ENCODE assay signal across 18 cellular contexts in genomic region chr19:13882841-13883240, GRCh38. TPM values are rescaled to one million over a fixed set of nuclear protein-coding genes. Genes with fewer than 3 reads are reported as not detected.
DNase-seq lines count a peak whose midpoint lies in the region; ATAC-seq, FAIRE-seq and TF ChIP-seq lines count a peak whose summit lies in the region.
"Had no signal": no experiment of that assay in that cellular context is flagged by ENCODE, and none has a peak within 500 bp of the region (broad histone marks: within the 10 kb centered on the region; RNA-seq: fewer than 3 reads in every experiment).

No MANE protein-coding gene starts in this region.

- no peaks in the 10 kb centered on the region; a peak in 1 of 22 replicates for H4K20me1 ChIP-seq in BLaER1 treated with 17β-estradiol and CSF1 and Interleukin-3, amounts not matched to agents 10 nM and 100 nM
- H4K20me1 ChIP-seq in DND-41 (ENCODE audit: insufficient read depth, low read length) = no peaks in the 10 kb centered on the region
- H4K20me1 ChIP-seq in GM12878 (ENCODE audit: control insufficient read depth, insufficient read depth) = no peaks in the 10 kb centered on the region

- no peak overlapping the region for H3K14ac ChIP-seq in neuronal stem cell (ENCODE audit: low read length)

- in situ Hi-C loops in GM12878 (cut with MboI) = loop anchor here (5.0 to 25.0 kb wide), 2 partner anchors 189 to 454 kb away; partner anchors contain the start of gene MISP3

- no peaks in the 10 kb centered on the region for H3K79me2 ChIP-seq in DND-41 (ENCODE audit: insufficient read depth, low read length)
- no peaks in the 10 kb centered on the region for H3K79me2 ChIP-seq in GM12878 (ENCODE audit: control insufficient read depth, insufficient read depth, low read length)

- FAIRE-seq in GM12878 (lab: Jason Lieb, UNC) = no peak

- WGBS in GM12878 (ENCODE audit: insufficient coverage, insufficient replicate concordance, low lambda C conversion rate, missing lambda C conversion rate) = 50% methylated on average over 12 of the region's 12 CpGs
- no CpG with 5 or more reads among the region's 12 CpGs for WGBS in neuronal stem cell (ENCODE audit: extremely low coverage in 2 of 2, insufficient read length in 2 of 2, insufficient replicate concordance in 1 of 2), 2 donors

- H4K91ac ChIP-seq in neuronal stem cell (ENCODE audit: low read depth, low read length, poor library complexity) = no peak overlapping the region

- no peak for TF ChIP-seq POLR2A in GM12878 (IDR thresholded peaks at IDR 0.05; ENCODE audit: low read depth, low read length)

- peak overlapping the region in 7 of 11 experiments; percentile 4 to 78 (median 71); a peak in 4 of 22 replicates for H3K9ac ChIP-seq in BLaER1 treated with 17β-estradiol and CSF1 and Interleukin-3, amounts not matched to agents 10 nM and 100 nM
- H3K9ac ChIP-seq in DND-41 (ENCODE audit: low read depth, low read length) (peak overlapping the region; percentile 53), GM12878 (ENCODE audit: control insufficient read depth, insufficient read depth, low read length) (no peak overlapping the region), neuronal stem cell (ENCODE audit: low read depth, low read length, poor library complexity) (no peak overlapping the region)

- peak overlapping the region; percentile 77 for H2BK15ac ChIP-seq in neuronal stem cell (ENCODE audit: low read length)

- no peaks in the 10 kb centered on the region for H3K27me3 ChIP-seq in BLaER1 treated with 17β-estradiol and CSF1 and Interleukin-3, amounts not matched to agents 10 nM and 100 nM
- no peaks in the 10 kb centered on the region for H3K27me3 ChIP-seq in DND-41 (ENCODE audit: insufficient read depth, low read length, poor library complexity)
- H3K27me3 ChIP-seq in GM12878 (replicated peaks in 1 of 2; ENCODE audit: control insufficient read depth in 2 of 2, insufficient read depth in 2 of 2, low read length in 1 of 2) = no peaks in the 10 kb centered on the region
- no peaks in the 10 kb centered on the region for H3K27me3 ChIP-seq in neuronal stem cell (ENCODE audit: control insufficient read depth in 3 of 3, insufficient read depth in 3 of 3, low read depth in 1 of 3, low read length in 3 of 3)
- H3K27me3 ChIP-seq: left lung had no signal

- no peaks in the 10 kb centered on the region for H3K36me3 ChIP-seq in BLaER1 treated with 17β-estradiol and CSF1 and Interleukin-3, amounts not matched to agents 10 nM and 100 nM
- H3K36me3 ChIP-seq in DND-41 (ENCODE audit: insufficient read depth, low read length) (peaks cover 7% of the 10 kb centered on the region; the same call in 1 of the 2 replicates), GM12878 (ENCODE audit: control insufficient read depth in 2 of 2, insufficient read depth in 2 of 2, low read length in 1 of 2) (no peaks in the 10 kb centered on the region), neuronal stem cell (replicated peaks in 1 of 2; ENCODE audit: control insufficient read depth in 2 of 2, insufficient read depth in 2 of 2, low read length in 2 of 2) (no peaks in the 10 kb centered on the region)
- H3K36me3 ChIP-seq: left lung, WERI-Rb-1 had no signal

- peak overlapping the region; percentile 40 for H3K4ac ChIP-seq in neuronal stem cell (ENCODE audit: low read length)

- peaks cover 38 to 66% (median 50%) of the 10 kb centered on the region in 10 experiments for H3K4me1 ChIP-seq in BLaER1 treated with 17β-estradiol and CSF1 and Interleukin-3, amounts not matched to agents 10 nM and 100 nM
- peaks cover 55% of the 10 kb centered on the region for H3K4me1 ChIP-seq in DND-41 (ENCODE audit: insufficient read depth, low read length)
- H3K4me1 ChIP-seq in GM12878 (ENCODE audit: control insufficient read depth, insufficient read depth, low read length) = peaks cover 25% of the 10 kb centered on the region
- H3K4me1 ChIP-seq in neuronal stem cell (ENCODE audit: control insufficient read depth in 2 of 2, insufficient read depth in 1 of 2, low read depth in 1 of 2, low read length in 2 of 2) = peaks cover 17 to 23% of the 10 kb centered on the region in 2 donors

- POLR2A ChIA-PET in GM12878 (lab: Charles Lee) = interaction anchor here (1.2 to 2.0 kb wide), 2 partner anchors 148 to 149 kb away, joined by 3 to 15 read pairs; partner anchors contain the start of gene IL27RA

- intact Hi-C loops in GM12878 (cut with micrococcal nuclease; ENCODE audit: unreplicated experiment) (loop anchor here (5.0 kb wide), 2 partner anchors 119 to 286 kb away; no protein-coding TSS in a partner anchor), posterior cingulate gyrus (cut with DNase I) (no loop called here)

- no peaks in the 10 kb centered on the region for H3K9me3 ChIP-seq in BLaER1 treated with 17β-estradiol and CSF1 and Interleukin-3, amounts not matched to agents 10 nM and 100 nM (replicated peaks in 1 of 11)
- H3K9me3 ChIP-seq in DND-41 (ENCODE audit: insufficient read depth, low read length, severe bottlenecking) (no peaks in the 10 kb centered on the region), GM12878 (replicated peaks; ENCODE audit: control insufficient read depth, insufficient read depth, low read length) (no peaks in the 10 kb centered on the region), neuronal stem cell (replicated peaks in 1 of 2; ENCODE audit: control insufficient read depth in 2 of 2, insufficient read depth in 1 of 2, low read depth in 1 of 2, low read length in 2 of 2) (no peaks in the 10 kb centered on the region)
- H3K9me3 ChIP-seq: left lung had no signal

- no peak overlapping the region for H2BK120ac ChIP-seq in neuronal stem cell (ENCODE audit: low read depth, low read length)

- peak overlapping the region in 8 of 11 experiments; percentile 3 to 86 (median 78); a peak in 13 of 22 replicates for H3K27ac ChIP-seq in BLaER1 treated with 17β-estradiol and CSF1 and Interleukin-3, amounts not matched to agents 10 nM and 100 nM
- H3K27ac ChIP-seq in DND-41 (ENCODE audit: low read length) (peak overlapping the region; percentile 99), GM12878 (ENCODE audit: control insufficient read depth, insufficient read depth) (no peak overlapping the region), neuronal stem cell (replicated peaks; ENCODE audit: low read length) (no peak overlapping the region)
- H3K27ac ChIP-seq: WERI-Rb-1 had no signal

- BruUV-seq in GM12878 (replicated peaks; lab: Mats Ljungman, UMichigan) = no TSS peak

- peak overlapping the region; percentile 87 for H3K18ac ChIP-seq in neuronal stem cell (ENCODE audit: low read length)

- H3K4me3 ChIP-seq in BLaER1 treated with 17β-estradiol and CSF1 and Interleukin-3, amounts not matched to agents 10 nM and 100 nM = no peak overlapping the region
- peak overlapping the region in 1 of 2 experiments; percentile 46; a peak in 1 of 4 replicates for H3K4me3 ChIP-seq in DND-41 (ENCODE audit: low read depth in 1 of 2, low read length in 2 of 2)
- H3K4me3 ChIP-seq in GM12878 = no peak overlapping the region
- no peak overlapping the region for H3K4me3 ChIP-seq in neuronal stem cell (ENCODE audit: low read length in 2 of 2)
- H3K4me3 ChIP-seq: left lung had no signal

- no peak for TF ChIP-seq CTCF in DND-41 (IDR thresholded peaks at IDR 0.05; ENCODE audit: borderline replicate concordance, extremely low read depth, low read length, poor library complexity, severe bottlenecking)
- no peak for TF ChIP-seq CTCF in GM12878 (IDR thresholded peaks at IDR 0.05 in 2 of 3, conservative IDR thresholded peaks at IDR 0.05 in 1 of 3; ENCODE audit: control insufficient read depth in 2 of 3, extremely low read depth in 1 of 3, insufficient read depth in 1 of 3, low read depth in 3 of 3, low read length in 3 of 3)

- peak overlapping the region; percentile 66 for H3K23ac ChIP-seq in neuronal stem cell (ENCODE audit: low read depth, low read length, poor library complexity)

- H2BK5ac ChIP-seq in neuronal stem cell (ENCODE audit: low read length) = no peak overlapping the region

- H4K8ac ChIP-seq in neuronal stem cell (ENCODE audit: low read depth, low read length) = peak overlapping the region; percentile 93

- H2AFZ ChIP-seq in DND-41 (ENCODE audit: low read depth, low read length) (no peak overlapping the region), GM12878 (ENCODE audit: control insufficient read depth, low read depth, low read length) (no peak overlapping the region), neuronal stem cell (ENCODE audit: low read length) (peak overlapping the region; percentile 24)

- H2BK12ac ChIP-seq in neuronal stem cell (ENCODE audit: low read length) = peak overlapping the region; percentile 80

- CTCF ChIA-PET in GM12878 (lab: Yijun Ruan, JAX) = interaction anchor here (0.6 to 8.1 kb wide), 11 partner anchors 17 to 253 kb away, joined by 3 to 152 read pairs (median 27); partner anchors contain the start of genes ASF1B, IL27RA and MISP3

- H3K4me2 ChIP-seq in BLaER1 treated with 17β-estradiol and CSF1 and Interleukin-3, amounts not matched to agents 10 nM and 100 nM = peak overlapping the region; percentile 81 to 97 (median 89)
- H3K4me2 ChIP-seq in DND-41 (ENCODE audit: insufficient read depth, low read length) = peak overlapping the region; percentile 76
- no peak overlapping the region for H3K4me2 ChIP-seq in GM12878 (ENCODE audit: control insufficient read depth, insufficient read depth)
- H3K4me2 ChIP-seq in neuronal stem cell (ENCODE audit: insufficient read depth, low read length, poor library complexity, severe bottlenecking) = no peak overlapping the region

- TF ChIP-seq RAD21 in GM12878 (IDR thresholded peaks at IDR 0.05; ENCODE audit: insufficient read depth, low read depth, low read length) = no peak

- no peak for TF ChIP-seq EP300 in GM12878 (IDR thresholded peaks at IDR 0.05; ENCODE audit: borderline replicate concordance in 1 of 2, control insufficient read depth in 1 of 2, low read depth in 2 of 2, low read length in 2 of 2)

- no peaks in the 10 kb centered on the region for H3K79me1 ChIP-seq in neuronal stem cell (ENCODE audit: low read depth, low read length)

- SMC1A ChIA-PET in GM12878 (lab: Charles Lee; ENCODE audit: uncharacterized antibody, unreplicated experiment) = interaction anchor here (0.9 to 6.5 kb wide), 7 partner anchors 20 to 254 kb away, joined by 3 to 47 read pairs (median 5); partner anchors contain the start of genes ASF1B, IL27RA and MISP3

- RAD21 ChIA-PET in GM12878 (lab: Charles Lee; ENCODE audit: unreplicated experiment) = interaction anchor here (1.2 to 4.5 kb wide), 10 partner anchors 20 to 254 kb away, joined by 3 to 40 read pairs (median 12); partner anchors contain the start of genes ASF1B, IL27RA and MISP3

- ATAC-seq in DND-41 (ENCODE audit: insufficient read depth, low read depth) (no peak), GM12878 (no peak), GM18909 (IDR thresholded peaks at IDR 0.05; ENCODE audit: poor library complexity, unreplicated experiment) (no peak)
- ATAC-seq: left lung, right cardiac atrium had no signal

- H2AK5ac ChIP-seq in neuronal stem cell (ENCODE audit: low read depth, low read length) = peak overlapping the region; percentile 10

- DNase-seq in DND-41 (peak; percentile 44), GM12878 (ENCODE audit: low read depth, low spot score) (no peak), neuronal stem cell (ENCODE audit: low spot score) (no peak), posterior cingulate gyrus (no peak), putamen (ENCODE audit: low spot score) (no peak)
- DNase-seq: glutamatergic neuron; HCEC 1CT; left lung; NCI-H1417 treated with DMSO at 0.1 percent for 48 hours; occipital lobe; right cardiac atrium; SHP77; stimulated activated CD4-positive, alpha-beta T cell treated with anti-CD3 and anti-CD28 coated beads, Interleukin-15, amount 100 ng/mL, for 24 hours; WERI-Rb-1 had no signal

RNA-seq across cellular contexts. Expression of gene NANOS3, which starts 5.9 kb away (rescaled TPM):
- total RNA-seq in GM12878 (2013; cell fraction: nucleolus; rRNA removed) = 3.9 and 5.7 TPM in 2 replicates
- total RNA-seq in GM12878 (2014; rRNA removed) = 0.54 and 1.5 TPM in 2 replicates
- 1.5 and 1.6 TPM in 2 replicates for total RNA-seq in GM12878 (2014; rRNA removed; fragmentation: Illumina TruSeq; extraction: Trizol)
- total RNA-seq in GM12878 (2021) = 1.5 and 1.7 TPM in 2 replicates
- polyA plus RNA-seq in GM12878 (2011; ENCODE audit: low read depth) = not detected
- 0.24 and 0.69 TPM in 2 replicates for polyA plus RNA-seq in GM12878 (2011; rRNA removed)
- 1.4 and 1.5 TPM in 2 replicates for polyA plus RNA-seq in GM12878 (2011; cell fraction: cytosol; rRNA removed)
- polyA plus RNA-seq in GM12878 (2011; cell fraction: nucleus; rRNA removed) = 2.5 and 2.7 TPM in 2 replicates
- polyA plus RNA-seq in GM12878 (2012) = 0.94 and 1.0 TPM in 2 replicates
- polyA plus RNA-seq in GM12878 (2014; fragmentation: Illumina TruSeq; extraction: Trizol) = 1.00 TPM in 1 of 2 replicates, not detected in the other
- under 1 TPM; 0.31 to 0.80 TPM for polyA plus RNA-seq in GM12878 (2014; fragmentation: Nextera tagmentation; extraction: Ambion mirVana)
- 0.81 and 2.3 TPM in 2 replicates for polyA plus RNA-seq in GM12878 (2014; rRNA removed)
- polyA plus RNA-seq in GM12878 (2016; fragmentation: Nextera tagmentation; extraction: Ambion mirVana) = under 1 TPM; 0.53 to 0.62 TPM
- 0.82 TPM in 1 of 2 replicates, not detected in the other for polyA minus RNA-seq in GM12878 (2011; rRNA and poly(A)+ RNA removed)
- not detected in 2 replicates for polyA minus RNA-seq in GM12878 (2011; cell fraction: cytosol; rRNA and poly(A)+ RNA removed)
- 1.6 TPM in 1 of 2 replicates, not detected in the other for polyA minus RNA-seq in GM12878 (2011; cell fraction: nucleus; rRNA and poly(A)+ RNA removed)
- 0.08 TPM for polyA plus RNA-seq in neuronal stem cell (2013, experiment 1 of 2)
- polyA plus RNA-seq in neuronal stem cell (2013, experiment 2 of 2) = not detected
- total RNA-seq: M059J had no signal

RNA-seq across cellular contexts. Expression of gene BRME1, which starts 23.1 kb away (rescaled TPM):
- total RNA-seq in GM12878 (2013; cell fraction: nucleolus; rRNA removed) = 4.1 and 4.8 TPM in 2 replicates
- 0.33 and 1.4 TPM in 2 replicates for total RNA-seq in GM12878 (2014; rRNA removed)
- total RNA-seq in GM12878 (2014; rRNA removed; fragmentation: Illumina TruSeq; extraction: Trizol) = 0.41 and 0.72 TPM in 2 replicates
- total RNA-seq in GM12878 (2021) = 0.72 and 1.9 TPM in 2 replicates
- 0.79 TPM for polyA plus RNA-seq in GM12878 (2011; ENCODE audit: low read depth)
- 1.6 and 2.2 TPM in 2 replicates for polyA plus RNA-seq in GM12878 (2011; rRNA removed)
- polyA plus RNA-seq in GM12878 (2011; cell fraction: cytosol; rRNA removed) = 3.9 and 4.8 TPM in 2 replicates
- polyA plus RNA-seq in GM12878 (2011; cell fraction: nucleus; rRNA removed) = 13.6 and 16.7 TPM in 2 replicates
- 0.43 and 0.52 TPM in 2 replicates for polyA plus RNA-seq in GM12878 (2012)
- 0.47 and 0.67 TPM in 2 replicates for polyA plus RNA-seq in GM12878 (2014; fragmentation: Illumina TruSeq; extraction: Trizol)
- under 1 TPM in 1 of 2 experiments, not detected in 1; 0.07 TPM for polyA plus RNA-seq in GM12878 (2014; fragmentation: Nextera tagmentation; extraction: Ambion mirVana)
- polyA plus RNA-seq in GM12878 (2014; rRNA removed) = 1.0 and 1.9 TPM in 2 replicates
- polyA plus RNA-seq in GM12878 (2016; fragmentation: Nextera tagmentation; extraction: Ambion mirVana) = 1 to 10 TPM in 1 of 2 experiments, under 1 TPM in 1; 0.28 to 1.1 TPM
- polyA minus RNA-seq in GM12878 (2011; rRNA and poly(A)+ RNA removed) = 0.95 and 2.1 TPM in 2 replicates
- polyA minus RNA-seq in GM12878 (2011; cell fraction: cytosol; rRNA and poly(A)+ RNA removed) = 0.80 and 2.9 TPM in 2 replicates
- 1.7 and 5.8 TPM in 2 replicates for polyA minus RNA-seq in GM12878 (2011; cell fraction: nucleus; rRNA and poly(A)+ RNA removed)
- 1.8 TPM for polyA plus RNA-seq in neuronal stem cell (2013, experiment 1 of 2)
- 2.1 TPM for polyA plus RNA-seq in neuronal stem cell (2013, experiment 2 of 2)

RNA-seq across cellular contexts. Expression of gene CC2D1A, which starts 23.2 kb away (rescaled TPM):
- total RNA-seq in GM12878 (2013; cell fraction: nucleolus; rRNA removed) = 27.1 and 32.2 TPM in 2 replicates
- 13.2 and 17.3 TPM in 2 replicates for total RNA-seq in GM12878 (2014; rRNA removed)
- total RNA-seq in GM12878 (2014; rRNA removed; fragmentation: Illumina TruSeq; extraction: Trizol) = 9.0 and 10.2 TPM in 2 replicates
- 32.7 and 36.1 TPM in 2 replicates for total RNA-seq in GM12878 (2021)
- 5.8 TPM for polyA plus RNA-seq in GM12878 (2011; ENCODE audit: low read depth)
- polyA plus RNA-seq in GM12878 (2011; rRNA removed) = 7.4 and 11.9 TPM in 2 replicates
- polyA plus RNA-seq in GM12878 (2011; cell fraction: cytosol; rRNA removed) = 8.9 and 12.7 TPM in 2 replicates
- 55.0 and 65.9 TPM in 2 replicates for polyA plus RNA-seq in GM12878 (2011; cell fraction: nucleus; rRNA removed)
- 16.1 and 18.9 TPM in 2 replicates for polyA plus RNA-seq in GM12878 (2012)
- polyA plus RNA-seq in GM12878 (2014; fragmentation: Illumina TruSeq; extraction: Trizol) = 7.3 and 14.8 TPM in 2 replicates
- polyA plus RNA-seq in GM12878 (2014; fragmentation: Nextera tagmentation; extraction: Ambion mirVana) = 1 to 10 TPM in 1 of 2 experiments, under 1 TPM in 1; 0.13 to 1.0 TPM
- 24.9 and 28.0 TPM in 2 replicates for polyA plus RNA-seq in GM12878 (2014; rRNA removed)
- polyA plus RNA-seq in GM12878 (2016; fragmentation: Nextera tagmentation; extraction: Ambion mirVana) = 10 to 100 TPM; 18.6 to 22.5 TPM
- polyA minus RNA-seq in GM12878 (2011; rRNA and poly(A)+ RNA removed) = 10.2 and 16.0 TPM in 2 replicates
- 7.2 and 8.3 TPM in 2 replicates for polyA minus RNA-seq in GM12878 (2011; cell fraction: cytosol; rRNA and poly(A)+ RNA removed)
- 7.7 and 18.8 TPM in 2 replicates for polyA minus RNA-seq in GM12878 (2011; cell fraction: nucleus; rRNA and poly(A)+ RNA removed)
- polyA plus RNA-seq in neuronal stem cell (2013, experiment 1 of 2) = 19.7 TPM
- polyA plus RNA-seq in neuronal stem cell (2013, experiment 2 of 2) = 18.7 TPM

RNA-seq across cellular contexts. Expression of gene PODNL1, which starts 55.4 kb away (rescaled TPM):
- total RNA-seq in GM12878 (2013; cell fraction: nucleolus; rRNA removed) = not detected in 2 replicates
- not detected in 2 replicates for total RNA-seq in GM12878 (2014; rRNA removed)
- total RNA-seq in GM12878 (2014; rRNA removed; fragmentation: Illumina TruSeq; extraction: Trizol) = not detected in 2 replicates
- total RNA-seq in GM12878 (2021) = not detected in 2 replicates
- polyA plus RNA-seq in GM12878 (2011; ENCODE audit: low read depth) = not detected
- polyA plus RNA-seq in GM12878 (2011; rRNA removed) = 0.04 TPM in 1 of 2 replicates, not detected in the other
- polyA plus RNA-seq in GM12878 (2011; cell fraction: cytosol; rRNA removed) = 0.13 and 0.15 TPM in 2 replicates
- 0.09 TPM in 1 of 2 replicates, not detected in the other for polyA plus RNA-seq in GM12878 (2011; cell fraction: nucleus; rRNA removed)
- 0.28 and 0.37 TPM in 2 replicates for polyA plus RNA-seq in GM12878 (2012)
- not detected in 2 replicates for polyA plus RNA-seq in GM12878 (2014; fragmentation: Illumina TruSeq; extraction: Trizol)
- not detected for polyA plus RNA-seq in GM12878 (2014; fragmentation: Nextera tagmentation; extraction: Ambion mirVana)
- not detected in 2 replicates for polyA plus RNA-seq in GM12878 (2014; rRNA removed)
- under 1 TPM in 1 of 2 experiments, not detected in 1; 0.44 TPM for polyA plus RNA-seq in GM12878 (2016; fragmentation: Nextera tagmentation; extraction: Ambion mirVana)
- polyA minus RNA-seq in GM12878 (2011; rRNA and poly(A)+ RNA removed) = not detected in 2 replicates
- polyA minus RNA-seq in GM12878 (2011; cell fraction: cytosol; rRNA and poly(A)+ RNA removed) = not detected in 2 replicates
- not detected in 2 replicates for polyA minus RNA-seq in GM12878 (2011; cell fraction: nucleus; rRNA and poly(A)+ RNA removed)
- 2.8 TPM for polyA plus RNA-seq in neuronal stem cell (2013, experiment 1 of 2)
- 2.8 TPM for polyA plus RNA-seq in neuronal stem cell (2013, experiment 2 of 2)
- total RNA-seq: occipital lobe, temporal lobe had no signal

Comparison
In these comparisons a context has a peak if more than half of its experiments do, and no peak if none do; other contexts are left out.
1. H3K27ac ChIP-seq: peak in BLaER1 treated with 17β-estradiol and CSF1 and Interleukin-3, amounts not matched to agents 10 nM and 100 nM (8 of 11) and DND-41 (single experiment); none in GM12878 (single experiment) and neuronal stem cell (single experiment).
2. H3K4me2 ChIP-seq: peak in BLaER1 treated with 17β-estradiol and CSF1 and Interleukin-3, amounts not matched to agents 10 nM and 100 nM (11 of 11) and DND-41 (single experiment); none in GM12878 (single experiment) and neuronal stem cell (single experiment).
3. H3K9ac ChIP-seq: peak in BLaER1 treated with 17β-estradiol and CSF1 and Interleukin-3, amounts not matched to agents 10 nM and 100 nM (7 of 11) and DND-41 (single experiment); none in GM12878 (single experiment) and neuronal stem cell (single experiment).